Comparison of ENCODE assay signal across 25 cellular contexts in the genomic region with DNA sequence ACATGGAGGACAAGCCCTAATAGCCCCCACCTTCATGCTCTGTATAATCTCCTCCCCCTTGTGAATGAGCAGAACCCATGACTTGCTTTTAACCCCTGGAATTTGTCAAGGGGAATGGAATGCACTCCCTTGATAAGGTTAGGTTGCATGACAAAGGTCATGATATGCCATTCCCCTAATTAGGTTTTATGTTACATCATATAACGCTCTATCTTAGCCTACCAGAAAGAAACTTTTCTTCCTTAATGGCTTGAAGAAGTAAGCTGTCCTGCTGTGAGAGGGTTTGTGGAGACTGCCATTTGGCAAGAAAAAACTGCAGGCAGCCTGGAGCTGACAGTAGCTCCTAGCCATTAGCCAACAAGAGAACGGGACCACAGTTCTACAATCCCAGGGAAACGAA.
DNase-seq lines count a peak whose midpoint lies in the region; ATAC-seq and TF ChIP-seq lines count a peak whose summit lies in the region.
"Had no signal": no experiment of that assay in that cellular context is flagged by ENCODE, and none has a peak within 500 bp of the region (broad histone marks: within the 10 kb centered on the region; RNA-seq: fewer than 3 reads in every experiment).

No MANE protein-coding gene starts in this region.

- no peak overlapping the region for H3K18ac ChIP-seq in neuronal stem cell (ENCODE audit: low read length)

- no CpG with 5 or more reads among the region's 3 CpGs for WGBS in neuronal stem cell (ENCODE audit: extremely low coverage in 2 of 2, insufficient read length in 2 of 2, insufficient replicate concordance in 1 of 2), 2 donors

- H4K91ac ChIP-seq in neuronal stem cell (ENCODE audit: low read depth, low read length, poor library complexity) = no peak overlapping the region

- H3K36me3 ChIP-seq in NT2/D1 (ENCODE audit: insufficient read depth, insufficient read length, low read length) (no peaks in the 10 kb centered on the region), neuronal stem cell (replicated peaks in 1 of 2; ENCODE audit: control insufficient read depth in 2 of 2, insufficient read depth in 2 of 2, low read length in 2 of 2) (no peaks in the 10 kb centered on the region)
- H3K36me3 ChIP-seq: pancreas, Peyer's patch, SJCRH30 had no signal

- H2BK120ac ChIP-seq in neuronal stem cell (ENCODE audit: low read depth, low read length) = no peak overlapping the region

- no peaks in the 10 kb centered on the region for H3K9me3 ChIP-seq in NT2/D1 (ENCODE audit: insufficient read depth, low read length)
- no peaks in the 10 kb centered on the region for H3K9me3 ChIP-seq in neuronal stem cell (replicated peaks in 1 of 2; ENCODE audit: control insufficient read depth in 2 of 2, insufficient read depth in 1 of 2, low read depth in 1 of 2, low read length in 2 of 2)
- H3K9me3 ChIP-seq: pancreas, Peyer's patch, SJCRH30 had no signal

- DNase-seq in HEK293T (ENCODE audit: extremely low spot score) = peak; percentile 22
- peak; percentile 49 for DNase-seq in NT2/D1 (ENCODE audit: low read depth, low spot score)
- peak; percentile 41 for DNase-seq in iPS DF 4.7 (ENCODE audit: extremely low read depth, low spot score)
- peak; percentile 57 for DNase-seq in neuronal stem cell (ENCODE audit: low spot score)
- no peak for DNase-seq in NCI-H345 treated with DMSO at 0.1 percent for 48 hours (lab: John Stamatoyannopoulos, UW; ENCODE audit: unreplicated experiment)
- DNase-seq: activated CD4-positive, alpha-beta T cell treated with anti-CD3 and anti-CD28 coated beads for 1 hour; activated CD8-positive, alpha-beta T cell treated with anti-CD3 and anti-CD28 coated beads for 36 hours; activated gamma-delta T cell treated with Interleukin-2 at 50 U/mL for 16 hours; activated naive CD8-positive, alpha-beta T cell treated with anti-CD3 and anti-CD28 coated beads, Interleukin-2, amount 50 U/mL, for 24 hours; activated T-cell treated with anti-CD3 and anti-CD28 coated beads for 4 hours; effector memory CD4-positive, alpha-beta T cell; EL; KG1; kidney glomerular epithelial cell; mesenchymal stem cell; NCI-H1417 treated with DMSO at 0.1 percent for 48 hours; NCI-H2107; NCI-H510A treated with DMSO at 0.1 percent for 48 hours; NK-92 treated with Interleukin-12 subunit alpha and Interleukin-12 subunit beta, amount 100 ng/mL, for 24 hours; pancreas; Peyer's patch; T-cell had no signal

- no peak overlapping the region for H3K14ac ChIP-seq in neuronal stem cell (ENCODE audit: low read length)

- H2BK5ac ChIP-seq in neuronal stem cell (ENCODE audit: low read length) = no peak overlapping the region

- H2BK15ac ChIP-seq in neuronal stem cell (ENCODE audit: low read length) = no peak overlapping the region

- ATAC-seq in GM18873 (IDR thresholded peaks at IDR 0.05; ENCODE audit: low FRiP score, unreplicated experiment) = no peak
- no peak for ATAC-seq in GM21423 (IDR thresholded peaks at IDR 0.05; ENCODE audit: unreplicated experiment)
- ATAC-seq: activated CD8-positive, alpha-beta T cell treated with anti-CD3 and anti-CD28 coated beads for 36 hours; activated naive CD8-positive, alpha-beta T cell treated with anti-CD3 and anti-CD28 coated beads, Interleukin-2, amount 50 U/mL, for 24 hours; pancreas; T-cell had no signal

- H3K4ac ChIP-seq in neuronal stem cell (ENCODE audit: low read length) = no peak overlapping the region

- no peak overlapping the region for H4K8ac ChIP-seq in neuronal stem cell (ENCODE audit: low read depth, low read length)

- peak overlapping the region; percentile 75 for H3K27ac ChIP-seq in neuronal stem cell (replicated peaks; ENCODE audit: low read length)
- H3K27ac ChIP-seq: pancreas, Peyer's patch, SJCRH30 had no signal

- H2AK5ac ChIP-seq in neuronal stem cell (ENCODE audit: low read depth, low read length) = no peak overlapping the region

- H3K27me3 ChIP-seq in NT2/D1 (ENCODE audit: insufficient read depth, insufficient read length) (no peaks in the 10 kb centered on the region), neuronal stem cell (ENCODE audit: control insufficient read depth in 3 of 3, insufficient read depth in 3 of 3, low read depth in 1 of 3, low read length in 3 of 3) (no peaks in the 10 kb centered on the region)
- H3K27me3 ChIP-seq: pancreas, Peyer's patch, SJCRH30 had no signal

- H3K79me1 ChIP-seq in neuronal stem cell (ENCODE audit: low read depth, low read length) = no peaks in the 10 kb centered on the region

- H3K4me2 ChIP-seq in neuronal stem cell (ENCODE audit: insufficient read depth, low read length, poor library complexity, severe bottlenecking) = no peak overlapping the region

- POLR2A ChIA-PET in HEK293T (lab: Yijun Ruan, JAX) = no interaction called here

- H2BK12ac ChIP-seq in neuronal stem cell (ENCODE audit: low read length) = no peak overlapping the region

- no peak overlapping the region for H3K9ac ChIP-seq in NT2/D1 (ENCODE audit: insufficient read length, low read depth)
- H3K9ac ChIP-seq in neuronal stem cell (ENCODE audit: low read depth, low read length, poor library complexity) = no peak overlapping the region

- H3K23ac ChIP-seq in neuronal stem cell (ENCODE audit: low read depth, low read length, poor library complexity) = no peak overlapping the region

- H3K4me1 ChIP-seq in NT2/D1 (ENCODE audit: insufficient read depth, insufficient read length) (no peaks in the 10 kb centered on the region), neuronal stem cell (ENCODE audit: control insufficient read depth in 2 of 2, insufficient read depth in 1 of 2, low read depth in 1 of 2, low read length in 2 of 2) (no peaks in the 10 kb centered on the region)
- H3K4me1 ChIP-seq: pancreas, Peyer's patch, SJCRH30 had no signal

- peak overlapping the region; percentile 18 for H2AFZ ChIP-seq in neuronal stem cell (ENCODE audit: low read length)

- H3K4me3 ChIP-seq in NT2/D1 (ENCODE audit: insufficient read length, low read depth) (no peak overlapping the region), neuronal stem cell (ENCODE audit: low read length in 2 of 2) (no peak overlapping the region)
- H3K4me3 ChIP-seq: pancreas, Peyer's patch, SJCRH30 had no signal

- CTCF ChIA-PET in HEK293T (lab: Yijun Ruan, JAX) = no interaction called here

TF ChIP-seq in HEK293T, 16 proteins besides CTCF, POLR2A, EP300 and RAD21:
- TF ChIP-seq, protein P1, sequence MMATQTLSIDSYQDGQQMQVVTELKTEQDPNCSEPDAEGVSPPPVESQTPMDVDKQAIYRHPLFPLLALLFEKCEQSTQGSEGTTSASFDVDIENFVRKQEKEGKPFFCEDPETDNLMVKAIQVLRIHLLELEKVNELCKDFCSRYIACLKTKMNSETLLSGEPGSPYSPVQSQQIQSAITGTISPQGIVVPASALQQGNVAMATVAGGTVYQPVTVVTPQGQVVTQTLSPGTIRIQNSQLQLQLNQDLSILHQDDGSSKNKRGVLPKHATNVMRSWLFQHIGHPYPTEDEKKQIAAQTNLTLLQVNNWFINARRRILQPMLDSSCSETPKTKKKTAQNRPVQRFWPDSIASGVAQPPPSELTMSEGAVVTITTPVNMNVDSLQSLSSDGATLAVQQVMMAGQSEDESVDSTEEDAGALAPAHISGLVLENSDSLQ (IDR thresholded peaks at IDR 0.05) = no peak
- no peak for TF ChIP-seq ELF4 (IDR thresholded peaks at IDR 0.05)
- TF ChIP-seq FOXK2 (IDR thresholded peaks at IDR 0.05) = no peak
- TF ChIP-seq ARNT (IDR thresholded peaks at IDR 0.05) = no peak
- no peak for TF ChIP-seq HDGF (IDR thresholded peaks at IDR 0.05; ENCODE audit: borderline replicate concordance)
- TF ChIP-seq FOXA1 (IDR thresholded peaks at IDR 0.05) = no peak
- TF ChIP-seq BHLHE40 (IDR thresholded peaks at IDR 0.05; ENCODE audit: borderline replicate concordance) = no peak
- TF ChIP-seq FOXM1 (IDR thresholded peaks at IDR 0.05; ENCODE audit: borderline replicate concordance) = no peak
- no peak for TF ChIP-seq NFRKB (IDR thresholded peaks at IDR 0.05)
- no peak for TF ChIP-seq CTBP1 (IDR thresholded peaks at IDR 0.05; ENCODE audit: borderline replicate concordance)
- TF ChIP-seq L3MBTL2 (conservative IDR thresholded peaks at IDR 0.05) = no peak
- no peak for TF ChIP-seq TARDBP (IDR thresholded peaks at IDR 0.05)
- no peak for TF ChIP-seq ZNF384 (IDR thresholded peaks at IDR 0.05)
- no peak for TF ChIP-seq SUZ12 (IDR thresholded peaks at IDR 0.05)
- no peak for TF ChIP-seq SP1 (IDR thresholded peaks at IDR 0.05)
TF ChIP-seq in HEK293T: peak in this region for 0.
